25 cellular contexts compared by ENCODE assay signal in the genomic region with DNA sequence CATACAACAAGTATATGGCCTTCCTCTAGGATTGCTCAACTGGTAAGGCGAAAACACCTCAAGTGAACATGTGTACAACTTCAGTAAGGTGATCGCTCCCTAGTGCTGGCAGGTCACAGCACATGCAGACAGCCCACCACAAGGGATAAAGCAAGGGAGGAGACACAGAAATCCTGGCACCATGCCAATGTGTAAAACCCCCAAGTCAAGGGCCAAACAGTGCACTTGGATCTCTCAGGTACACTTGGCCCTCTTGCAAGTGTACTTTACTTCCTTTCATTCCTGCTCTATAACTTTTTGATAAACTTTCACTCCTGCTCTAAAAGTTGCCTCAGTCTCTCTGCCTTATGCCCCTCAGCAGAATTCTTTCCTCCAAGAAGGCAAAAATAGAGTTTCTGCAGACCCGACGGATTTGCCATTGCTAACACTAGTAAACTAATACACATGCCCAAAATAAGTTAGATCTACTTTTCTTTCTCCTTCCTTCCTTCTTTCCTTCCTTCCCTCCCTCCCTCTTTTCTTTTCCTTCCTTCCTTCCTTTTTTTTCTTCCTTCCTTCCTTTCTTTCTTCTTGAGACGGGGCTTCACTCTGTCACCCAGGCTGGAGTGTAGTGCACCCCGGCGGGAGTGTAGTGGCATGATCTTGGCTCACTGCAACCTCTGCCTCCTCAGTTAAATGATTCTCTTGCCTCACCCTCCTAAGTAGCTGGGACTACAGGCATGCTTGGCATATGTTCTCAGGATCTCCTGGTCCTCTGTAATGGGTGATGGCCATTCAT. TPM values are rescaled to one million over a fixed set of nuclear protein-coding genes. Genes with fewer than 3 reads are reported as not detected.
DNase-seq lines count a peak whose midpoint lies in the region; ATAC-seq, FAIRE-seq and TF ChIP-seq lines count a peak whose summit lies in the region.
"Had no signal": no experiment of that assay in that cellular context is flagged by ENCODE, and none has a peak within 500 bp of the region (broad histone marks: within the 10 kb centered on the region; RNA-seq: fewer than 3 reads in every experiment).

No MANE protein-coding gene starts in this region.

- peak overlapping the region; percentile 61 for H3K27ac Mint-ChIP-seq in activated naive CD8-positive, alpha-beta T cell
- H3K27ac Mint-ChIP-seq in activated naive CD8-positive, alpha-beta T cell treated with anti-CD3 and anti-CD28 coated beads, Interleukin-2, amount 50 U/mL, for 24 hours, result no peak overlapping the region
- peak overlapping the region; percentile 68 for H3K27ac Mint-ChIP-seq in stimulated activated naive B cell treated with anti-CD40 and anti-IgM and Interleukin-4, amounts not matched to agents 10 μg/mL and 1 μg/mL and 100 μg/mL, for 72 hours

- no peak overlapping the region for H3K4me3 Mint-ChIP-seq in activated naive CD8-positive, alpha-beta T cell
- no peak overlapping the region for H3K4me3 Mint-ChIP-seq in activated naive CD8-positive, alpha-beta T cell treated with anti-CD3 and anti-CD28 coated beads, Interleukin-2, amount 50 U/mL, for 24 hours
- no peak overlapping the region for H3K4me3 Mint-ChIP-seq in stimulated activated naive B cell treated with anti-CD40 and anti-IgM and Interleukin-4, amounts not matched to agents 10 μg/mL and 1 μg/mL and 100 μg/mL, for 72 hours
- H3K4me3 Mint-ChIP-seq: effector memory CD8-positive, alpha-beta T cell; natural killer cell treated with Interleukin-12 subunit alpha and Interleukin-12 subunit beta and Interleukin-15 and Interleukin-18, amount 100 ng/mL, for 72 hours had no signal

- peak overlapping the region; percentile 52 for H2AFZ ChIP-seq in K562 (ENCODE audit: low read depth, low read length)

- H3K9me3 Mint-ChIP-seq in activated naive CD8-positive, alpha-beta T cell (ENCODE audit: low read depth), result no peaks in the 10 kb centered on the region
- H3K9me3 Mint-ChIP-seq in activated naive CD8-positive, alpha-beta T cell treated with anti-CD3 and anti-CD28 coated beads, Interleukin-2, amount 50 U/mL, for 24 hours, result no peaks in the 10 kb centered on the region
- H3K9me3 Mint-ChIP-seq in stimulated activated naive B cell treated with anti-CD40 and anti-IgM and Interleukin-4, amounts not matched to agents 10 μg/mL and 1 μg/mL and 100 μg/mL, for 72 hours, result peaks cover 1 to 5% of the 10 kb centered on the region in 2 donors
- H3K9me3 Mint-ChIP-seq: effector memory CD8-positive, alpha-beta T cell; natural killer cell treated with Interleukin-12 subunit alpha and Interleukin-12 subunit beta and Interleukin-15 and Interleukin-18, amount 100 ng/mL, for 72 hours had no signal

- H3K9me3 ChIP-seq in K562 (replicated peaks; ENCODE audit: control insufficient read depth, insufficient read depth, low read depth, low read length), result no peaks in the 10 kb centered on the region
- H3K9me3 ChIP-seq: ovary, testis had no signal

- no peak overlapping the region for H3K4me2 ChIP-seq in K562 (ENCODE audit: insufficient read depth, low read length)

- TF ChIP-seq EP300 in Ishikawa (IDR thresholded peaks at IDR 0.05; ENCODE audit: borderline replicate concordance), result no peak
- TF ChIP-seq EP300 in K562 (IDR thresholded peaks at IDR 0.05; ENCODE audit: low read length), result no peak

- H3K27me3 ChIP-seq in K562 (ENCODE audit: control insufficient read depth in 2 of 2, insufficient read depth in 2 of 2, low read length in 2 of 2), result no peaks in the 10 kb centered on the region
- H3K27me3 ChIP-seq: foreskin keratinocyte, ovary, testis had no signal

- H4K20me1 ChIP-seq in K562 (replicated peaks; ENCODE audit: control insufficient read depth, insufficient read depth, low read length), result no peaks in the 10 kb centered on the region

- FAIRE-seq in K562 (lab: Jason Lieb, UNC), result no peak
- FAIRE-seq: bronchial epithelial cell, colon, urothelium cell line had no signal

- H3K9me1 ChIP-seq in K562 (ENCODE audit: control insufficient read depth, insufficient read depth, low read length), result no peaks in the 10 kb centered on the region

- peak overlapping the region; percentile 76; the same call in 1 of the 3 replicates for H3K27ac ChIP-seq in K562 (ENCODE audit: extremely low read depth, low read depth, low read length)
- H3K27ac ChIP-seq: foreskin keratinocyte, ovary, testis had no signal

- no peaks in the 10 kb centered on the region for H3K27me3 Mint-ChIP-seq in activated naive CD8-positive, alpha-beta T cell
- no peaks in the 10 kb centered on the region for H3K27me3 Mint-ChIP-seq in activated naive CD8-positive, alpha-beta T cell treated with anti-CD3 and anti-CD28 coated beads, Interleukin-2, amount 50 U/mL, for 24 hours
- H3K27me3 Mint-ChIP-seq in stimulated activated naive B cell treated with anti-CD40 and anti-IgM and Interleukin-4, amounts not matched to agents 10 μg/mL and 1 μg/mL and 100 μg/mL, for 72 hours, result no peaks in the 10 kb centered on the region
- H3K27me3 Mint-ChIP-seq: effector memory CD8-positive, alpha-beta T cell; natural killer cell treated with Interleukin-12 subunit alpha and Interleukin-12 subunit beta and Interleukin-15 and Interleukin-18, amount 100 ng/mL, for 72 hours had no signal

- TF ChIP-seq POLR2A in K562 (conservative IDR thresholded peaks at IDR 0.05), result no peak

- no TSS peak for BruUV-seq in K562 (replicated peaks; lab: Mats Ljungman, UMichigan)

- H3K4me1 Mint-ChIP-seq in activated naive CD8-positive, alpha-beta T cell (ENCODE audit: low read depth), result peaks cover 79% of the 10 kb centered on the region
- peaks cover 67% of the 10 kb centered on the region for H3K4me1 Mint-ChIP-seq in activated naive CD8-positive, alpha-beta T cell treated with anti-CD3 and anti-CD28 coated beads, Interleukin-2, amount 50 U/mL, for 24 hours
- peaks cover 37 to 58% of the 10 kb centered on the region in 2 donors for H3K4me1 Mint-ChIP-seq in stimulated activated naive B cell treated with anti-CD40 and anti-IgM and Interleukin-4, amounts not matched to agents 10 μg/mL and 1 μg/mL and 100 μg/mL, for 72 hours

- POLR2A ChIA-PET in K562 (lab: Yijun Ruan, JAX), result no interaction called here

- DNase-seq in activated naive CD8-positive, alpha-beta T cell treated with anti-CD3 and anti-CD28 coated beads, Interleukin-2, amount 50 U/mL, for 24 hours, result no peak
- peak in 1 of 4 experiments; percentile 17 for DNase-seq in K562 (ENCODE audit: extremely low read depth in 1 of 4, low spot score in 3 of 4)
- DNase-seq in stimulated activated naive B cell treated with anti-CD40 and anti-IgM and Interleukin-4, amounts not matched to agents 10 μg/mL and 1 μg/mL and 100 μg/mL, for 72 hours, result no peak
- no peak for DNase-seq in NCI-H2196 (lab: John Stamatoyannopoulos, UW; ENCODE audit: unreplicated experiment)
- no peak for DNase-seq in GM10266 (ENCODE audit: extremely low spot score)
- DNase-seq: effector memory CD8-positive, alpha-beta T cell; foreskin keratinocyte; GOT3; KBM-7; left colon; NCI-H146; NCI-H2171; NCI-H524 treated with DMSO at 0.1 percent for 48 hours; ovary; stimulated activated CD4-positive, alpha-beta T cell treated with anti-CD3 and anti-CD28 coated beads, Interleukin-4, amount 100 ng/mL, for 24 hours; stimulated activated naive CD4-positive, alpha-beta T cell treated with Interleukin-2 at 50 U/mL for 16 hours; testis had no signal

- H3K79me2 ChIP-seq in K562 (ENCODE audit: control insufficient read depth, insufficient read depth, low read length), result peaks cover 8% of the 10 kb centered on the region; the same call in 2 of the 3 replicates

- TF ChIP-seq RAD21 in Ishikawa (IDR thresholded peaks at IDR 0.05; ENCODE audit: low read depth) (no peak), K562 (CRISPR knock-in tag; conservative IDR thresholded peaks at IDR 0.05 in 1 of 2, IDR thresholded peaks at IDR 0.05 in 1 of 2) (peak in 1 of 2 experiments; percentile 4; a peak in 1 of 4 replicates)

- H3K36me3 ChIP-seq in K562 (ENCODE audit: control insufficient read depth, insufficient read depth, low read length), result no peaks in the 10 kb centered on the region
- H3K36me3 ChIP-seq: ovary had no signal

- CTCF ChIA-PET in K562 (lab: Yijun Ruan, JAX; ENCODE audit: low intra/inter-chr PET ratio), result no interaction called here

- no peak overlapping the region for H3K9ac ChIP-seq in K562 (ENCODE audit: insufficient read depth in 1 of 2, low read depth in 2 of 2, low read length in 2 of 2)

- in situ Hi-C loops in K562 (cut with MboI), result no loop called here

- no peak for TF ChIP-seq CTCF in K562 (IDR thresholded peaks at IDR 0.05 in 2 of 3, conservative IDR thresholded peaks at IDR 0.05 in 1 of 3; ENCODE audit: insufficient read depth in 2 of 3, low read depth in 1 of 3, low read length in 3 of 3)
- TF ChIP-seq CTCF in GM10266 (IDR thresholded peaks at IDR 0.05; ENCODE audit: control insufficient read depth, insufficient read depth, low read depth, missing control alignments), result no peak

- 76% methylated on average over 7 of the region's 7 CpGs for WGBS in K562 (ENCODE audit: insufficient coverage, low coverage, missing lambda C conversion rate)

- H3K36me3 Mint-ChIP-seq in activated naive CD8-positive, alpha-beta T cell, result peaks cover 7% of the 10 kb centered on the region
- peaks cover 4% of the 10 kb centered on the region for H3K36me3 Mint-ChIP-seq in activated naive CD8-positive, alpha-beta T cell treated with anti-CD3 and anti-CD28 coated beads, Interleukin-2, amount 50 U/mL, for 24 hours (ENCODE audit: low read depth)
- H3K36me3 Mint-ChIP-seq in stimulated activated naive B cell treated with anti-CD40 and anti-IgM and Interleukin-4, amounts not matched to agents 10 μg/mL and 1 μg/mL and 100 μg/mL, for 72 hours, result peaks cover 3 to 13% of the 10 kb centered on the region in 2 donors

- intact Hi-C loops in K562 (cut with micrococcal nuclease), result no loop called here

- no peak overlapping the region for H3K4me3 ChIP-seq in K562
- H3K4me3 ChIP-seq: ovary, testis had no signal

- ATAC-seq in activated naive CD8-positive, alpha-beta T cell treated with anti-CD3 and anti-CD28 coated beads, Interleukin-2, amount 50 U/mL, for 24 hours, result no peak
- peak; percentile 5 for ATAC-seq in K562
- no peak for ATAC-seq in stimulated activated naive B cell treated with anti-CD40 and anti-IgM and Interleukin-4, amounts not matched to agents 10 μg/mL and 1 μg/mL and 100 μg/mL, for 72 hours (replicated peaks)
- ATAC-seq: activated CD4-positive, CD25-positive, alpha-beta regulatory T cell treated with anti-CD3 and anti-CD28 coated beads, Interleukin-2, amount 50 U/mL, for 24 hours; effector memory CD8-positive, alpha-beta T cell; esophagus mucosa; foreskin keratinocyte; left colon; natural killer cell treated with Interleukin-12 subunit alpha and Interleukin-12 subunit beta and Interleukin-15 and Interleukin-18, amount 100 ng/mL, for 72 hours had no signal

- H3K4me1 ChIP-seq in K562 (replicated peaks in 1 of 2; ENCODE audit: control insufficient read depth in 2 of 2, insufficient read depth in 2 of 2, low read length in 2 of 2), result peaks cover 20 to 51% of the 10 kb centered on the region in 2 experiments

RNA-seq across cellular contexts. Expression of gene LNPEP, which starts 6.8 kb away (rescaled TPM):
- 36.6 and 68.1 TPM in 2 replicates for total RNA-seq in K562 (2011; cell fraction: chromatin; rRNA removed; ENCODE audit: low replicate concordance)
- total RNA-seq in K562 (2011; cell fraction: nucleolus; rRNA removed), result 19.8 and 21.8 TPM in 2 replicates
- 43.1 and 74.7 TPM in 2 replicates for total RNA-seq in K562 (2011; cell fraction: nucleoplasm; rRNA removed)
- total RNA-seq in K562 (2014; rRNA removed), result 9.9 and 11.0 TPM in 2 replicates
- 24.7 and 29.6 TPM in 2 replicates for total RNA-seq in K562 (2014; rRNA removed; fragmentation: Illumina TruSeq; extraction: Trizol)
- total RNA-seq in K562 (2015; rRNA removed; fragmentation: Illumina TruSeq; extraction: Trizol), result 24.3 and 27.9 TPM in 2 replicates
- 19.3 and 20.3 TPM in 2 replicates for total RNA-seq in K562 (2021)
- 13.1 and 16.2 TPM in 2 replicates for polyA plus RNA-seq in K562 (2011; rRNA removed)
- 3.5 and 9.1 TPM in 2 replicates for polyA plus RNA-seq in K562 (2011; cell fraction: cytosol; rRNA removed)
- 10.3 and 12.8 TPM in 2 replicates for polyA plus RNA-seq in K562 (2011; cell fraction: nucleus; rRNA removed)
- polyA plus RNA-seq in K562 (2012), result 5.9 and 6.5 TPM in 2 replicates
- 9.5 and 11.2 TPM in 2 replicates for polyA plus RNA-seq in K562 (2014; fragmentation: Illumina TruSeq; extraction: Trizol)
- polyA plus RNA-seq in K562 (2014; fragmentation: Nextera tagmentation; extraction: Ambion mirVana), result 1 to 10 TPM; 2.6 to 3.2 TPM
- polyA plus RNA-seq in K562 (2014; rRNA removed), result 9.2 and 10.0 TPM in 2 replicates
- 67.1 and 69.7 TPM in 2 replicates for polyA minus RNA-seq in K562 (2011; rRNA and poly(A)+ RNA removed)
- polyA minus RNA-seq in K562 (2011; cell fraction: cytosol; rRNA and poly(A)+ RNA removed), result 25.2 and 26.1 TPM in 2 replicates
- 20.2 and 41.5 TPM in 2 replicates for polyA minus RNA-seq in K562 (2011; cell fraction: nucleus; rRNA and poly(A)+ RNA removed)

RNA-seq across cellular contexts. Expression of gene ERAP2, which starts 52.8 kb away (rescaled TPM):
- total RNA-seq in K562 (2011; cell fraction: chromatin; rRNA removed; ENCODE audit: low replicate concordance), result 5.1 and 15.3 TPM in 2 replicates
- total RNA-seq in K562 (2011; cell fraction: nucleolus; rRNA removed), result 2.8 and 5.9 TPM in 2 replicates
- total RNA-seq in K562 (2011; cell fraction: nucleoplasm; rRNA removed), result 6.0 and 8.9 TPM in 2 replicates
- 1.7 and 2.5 TPM in 2 replicates for total RNA-seq in K562 (2014; rRNA removed)
- total RNA-seq in K562 (2014; rRNA removed; fragmentation: Illumina TruSeq; extraction: Trizol), result 2.3 and 2.4 TPM in 2 replicates
- total RNA-seq in K562 (2015; rRNA removed; fragmentation: Illumina TruSeq; extraction: Trizol), result 2.3 and 3.0 TPM in 2 replicates
- total RNA-seq in K562 (2021), result 1.4 and 2.2 TPM in 2 replicates
- 1.9 and 2.1 TPM in 2 replicates for polyA plus RNA-seq in K562 (2011; rRNA removed)
- 0.30 and 0.72 TPM in 2 replicates for polyA plus RNA-seq in K562 (2011; cell fraction: cytosol; rRNA removed)
- 3.1 and 3.2 TPM in 2 replicates for polyA plus RNA-seq in K562 (2011; cell fraction: nucleus; rRNA removed)
- polyA plus RNA-seq in K562 (2012), result 0.83 and 1.8 TPM in 2 replicates
- 1.3 TPM in 2 replicates for polyA plus RNA-seq in K562 (2014; fragmentation: Illumina TruSeq; extraction: Trizol)
- polyA plus RNA-seq in K562 (2014; fragmentation: Nextera tagmentation; extraction: Ambion mirVana), result 1 to 10 TPM in 1 of 2 experiments, under 1 TPM in 1; 0.93 to 1.2 TPM
- 0.27 and 4.0 TPM in 2 replicates for polyA plus RNA-seq in K562 (2014; rRNA removed)
- 6.5 and 7.6 TPM in 2 replicates for polyA minus RNA-seq in K562 (2011; rRNA and poly(A)+ RNA removed)
- 0.82 and 1.6 TPM in 2 replicates for polyA minus RNA-seq in K562 (2011; cell fraction: cytosol; rRNA and poly(A)+ RNA removed)
- 7.8 and 12.4 TPM in 2 replicates for polyA minus RNA-seq in K562 (2011; cell fraction: nucleus; rRNA and poly(A)+ RNA removed)
